21 cellular contexts compared by ENCODE assay signal in genomic region chr15:44136991-44137477, GRCh38. TPM values are rescaled to one million over a fixed set of nuclear protein-coding genes. Genes with fewer than 3 reads are reported as not detected.
DNase-seq lines count a peak whose midpoint lies in the region; ATAC-seq and TF ChIP-seq lines count a peak whose summit lies in the region.
"Had no signal": no experiment of that assay in that cellular context is flagged by ENCODE, and none has a peak within 500 bp of the region (broad histone marks: within the 10 kb centered on the region; RNA-seq: fewer than 3 reads in every experiment).

No MANE protein-coding gene starts in this region.

- H4K20me1 ChIP-seq in SK-N-SH (ENCODE audit: insufficient read depth), result no peaks in the 10 kb centered on the region; the same call in 1 of the 2 replicates

- no peak overlapping the region for H3K9ac ChIP-seq in SK-N-SH

- H3K36me3 Mint-ChIP-seq in natural killer cell, result no peaks in the 10 kb centered on the region
- H3K36me3 Mint-ChIP-seq: CD14-positive monocyte; CD8-positive, alpha-beta memory T cell had no signal

- H3K9me2 ChIP-seq in SK-N-SH, result no peaks in the 10 kb centered on the region

- peaks cover 10% of the 10 kb centered on the region for H3F3A ChIP-seq in SK-N-SH (replicated peaks; ENCODE audit: insufficient read depth)

- no peak for TF ChIP-seq EP300 in SK-N-SH (IDR thresholded peaks at IDR 0.05; ENCODE audit: borderline replicate concordance in 1 of 2, low read depth in 1 of 2, low read length in 1 of 2)

- no peak overlapping the region for H3K4me3 Mint-ChIP-seq in natural killer cell
- H3K4me3 Mint-ChIP-seq: CD14-positive monocyte; CD8-positive, alpha-beta memory T cell; H9 had no signal

- H3K4me3 ChIP-seq in SK-N-SH (ENCODE audit: low read depth in 2 of 2, low read length in 1 of 2) (no peak overlapping the region), RWPE2 (ENCODE audit: severe bottlenecking) (no peak overlapping the region)
- H3K4me3 ChIP-seq: MG63 had no signal

- no peak for TF ChIP-seq CTCF in SK-N-SH (IDR thresholded peaks at IDR 0.05)
- TF ChIP-seq CTCF in RWPE2 (IDR thresholded peaks at IDR 0.05; ENCODE audit: poor library complexity, severe bottlenecking), result no peak
- no peak for TF ChIP-seq CTCF in natural killer cell (IDR thresholded peaks at IDR 0.05)

- H3K36me3 ChIP-seq in SK-N-SH (replicated peaks in 1 of 2; ENCODE audit: control insufficient read depth in 1 of 2, insufficient read depth in 2 of 2, low read length in 1 of 2) (peaks cover 0 to 4% of the 10 kb centered on the region in 2 experiments), RWPE2 (ENCODE audit: low read depth) (no peaks in the 10 kb centered on the region)
- H3K36me3 ChIP-seq: BE2C, MG63 had no signal

- POLR2A ChIA-PET in SK-N-SH (lab: Yijun Ruan, JAX), result no interaction called here

- intact Hi-C loops in natural killer cell (cut with micrococcal nuclease), result no loop called here

- no peak overlapping the region for H2AFZ ChIP-seq in SK-N-SH (ENCODE audit: low read depth)

- H3K27me3 ChIP-seq in SK-N-SH (ENCODE audit: insufficient read depth), result no peaks in the 10 kb centered on the region
- no peaks in the 10 kb centered on the region for H3K27me3 ChIP-seq in RWPE2 (ENCODE audit: insufficient read depth, poor library complexity, severe bottlenecking)
- H3K27me3 ChIP-seq: BE2C, MG63 had no signal

- H3K4me2 ChIP-seq in SK-N-SH, result no peak overlapping the region

- no peaks in the 10 kb centered on the region for H3K4me1 Mint-ChIP-seq in natural killer cell
- H3K4me1 Mint-ChIP-seq: CD8-positive, alpha-beta memory T cell had no signal

- H3K27me3 Mint-ChIP-seq in natural killer cell (ENCODE audit: low read depth in 2 of 2), result peaks cover 5 to 23% of the 10 kb centered on the region in 2 donors

- H3K9me3 ChIP-seq in SK-N-SH, result no peaks in the 10 kb centered on the region
- no peaks in the 10 kb centered on the region for H3K9me3 ChIP-seq in RWPE2 (ENCODE audit: severe bottlenecking)
- H3K9me3 ChIP-seq: BE2C had no signal

- H3K79me2 ChIP-seq in SK-N-SH (ENCODE audit: insufficient read depth), result peaks cover 83% of the 10 kb centered on the region

- H3K27ac ChIP-seq in SK-N-SH (ENCODE audit: low read depth in 2 of 2, low read length in 1 of 2) (no peak overlapping the region), RWPE2 (ENCODE audit: poor library complexity, severe bottlenecking) (no peak overlapping the region)
- H3K27ac ChIP-seq: 22Rv1, RWPE1 had no signal

- no peaks in the 10 kb centered on the region for H3K9me3 Mint-ChIP-seq in natural killer cell
- H3K9me3 Mint-ChIP-seq: CD8-positive, alpha-beta memory T cell; H9 had no signal

- H3K4me1 ChIP-seq in SK-N-SH (ENCODE audit: control insufficient read depth in 1 of 2, insufficient read depth in 2 of 2, low read depth in 1 of 2, low read length in 1 of 2) (peaks cover 0 to 10% of the 10 kb centered on the region in 2 experiments; a peak in 2 of 4 replicates), RWPE2 (ENCODE audit: insufficient read depth, poor library complexity, severe bottlenecking) (peaks cover 11% of the 10 kb centered on the region)

- TF ChIP-seq RAD21 in SK-N-SH (IDR thresholded peaks at IDR 0.05; ENCODE audit: low read length), result no peak

- WGBS in SK-N-SH (ENCODE audit: low lambda C conversion rate), result 81% methylated on average over 3 of the region's 3 CpGs

- no peak for DNase-seq in SK-N-SH
- DNase-seq in RWPE2 (ENCODE audit: low spot score), result no peak
- DNase-seq in islet precursor cell, result peak; percentile 56
- DNase-seq in natural killer cell, result no peak
- no peak for DNase-seq in SW 1271 (lab: John Stamatoyannopoulos, UW)
- no peak for DNase-seq in SKM-1 treated with dmso at 0.1 percent for 144 hours (lab: John Stamatoyannopoulos, UW; ENCODE audit: unreplicated experiment)
- no peak for DNase-seq in Ammon's horn (ENCODE audit: low spot score)
- DNase-seq: CD8-positive, alpha-beta memory T cell; DMS79 treated with DMSO at 0.1 percent for 48 hours; H9; MG63; NCI-H1105 treated with DMSO at 0.1 percent for 48 hours; NCI-H146; NCI-H2029; NCI-H526 treated with DMSO at 0.1 percent for 48 hours had no signal

- CTCF ChIA-PET in SK-N-SH (lab: Yijun Ruan, JAX), result interaction anchor here (2.0 kb wide), 1 partner anchor 83 kb away, joined by 5 read pairs; no protein-coding TSS in a partner anchor

- H3K27ac Mint-ChIP-seq in natural killer cell, result no peak overlapping the region
- H3K27ac Mint-ChIP-seq: CD14-positive monocyte; CD8-positive, alpha-beta memory T cell had no signal

- ATAC-seq in SK-N-SH treated with all-trans-retinoic acid at 6 μM for 48 hours (peak; percentile 40; the same call in 2 of the 3 replicates), RWPE2 (ENCODE audit: low read depth) (0 out of 3 replicates have a peak, but pooled peaks have one; percentile 14), natural killer cell (no peak)

TF ChIP-seq in SK-N-SH treated with all-trans-retinoic acid at 6 μM for 48 hours, 23 proteins besides CTCF, POLR2A, EP300 and RAD21 (continues in another document):
- TF ChIP-seq ZNF8 (CRISPR knock-in tag; IDR thresholded peaks at IDR 0.05) (no peak), TOX (CRISPR knock-in tag; IDR thresholded peaks at IDR 0.05; ENCODE audit: borderline replicate concordance) (no peak), RARB (CRISPR knock-in tag; IDR thresholded peaks at IDR 0.05) (no peak), BACH2 (CRISPR knock-in tag; IDR thresholded peaks at IDR 0.05; ENCODE audit: borderline replicate concordance) (no peak), ZFP3 (CRISPR knock-in tag; IDR thresholded peaks at IDR 0.05) (no peak), PATZ1 (CRISPR knock-in tag; IDR thresholded peaks at IDR 0.05; ENCODE audit: borderline replicate concordance) (no peak)

TF ChIP-seq in SK-N-SH, 30 proteins besides CTCF, POLR2A, EP300 and RAD21 (continues in another document):
- TF ChIP-seq MXI1 (IDR thresholded peaks at IDR 0.05; ENCODE audit: low read depth, low read length) (no peak), ELF1 (IDR thresholded peaks at IDR 0.05) (no peak), USF1 (IDR thresholded peaks at IDR 0.05; ENCODE audit: borderline replicate concordance, low read depth) (no peak), USF2 (IDR thresholded peaks at IDR 0.05; ENCODE audit: borderline replicate concordance, low read depth, low read length) (no peak), FOXJ3 (CRISPR knock-in tag; IDR thresholded peaks at IDR 0.05) (no peak), TCF12 (IDR thresholded peaks at IDR 0.05) (no peak), POLR2AphosphoS5 (IDR thresholded peaks at IDR 0.05; ENCODE audit: low read depth, low read length) (no peak), TEAD4 (IDR thresholded peaks at IDR 0.05; ENCODE audit: borderline replicate concordance, insufficient read depth) (no peak), REST (IDR thresholded peaks at IDR 0.05; ENCODE audit: low read depth, low read length) (no peak)

RNA-seq across cellular contexts. Expression of gene FRMD5, which starts 58.0 kb away (rescaled TPM):
- polyA plus RNA-seq in SK-N-SH (2012; rRNA removed), result 24.8 and 26.7 TPM in 2 replicates
- 19.0 and 20.1 TPM in 2 replicates for polyA plus RNA-seq in SK-N-SH (2012; cell fraction: cytosol; rRNA removed)
- 67.5 and 78.1 TPM in 2 replicates for polyA plus RNA-seq in SK-N-SH (2012; cell fraction: nucleus; rRNA removed)
- total RNA-seq in natural killer cell, result not detected
- total RNA-seq: NCI-H460 had no signal
- polyA plus RNA-seq: CD14-positive monocyte had no signal

Comparison
In these comparisons a context has a peak if more than half of its experiments do, and no peak if none do; other contexts are left out.
1. ATAC-seq: peak in SK-N-SH treated with all-trans-retinoic acid at 6 μM for 48 hours (single experiment) and RWPE2 (single experiment); none in natural killer cell (0 of 3).